8 cellular contexts compared by ENCODE assay signal in genomic region chr6:142902636-142903053, GRCh38. TPM values are rescaled to one million over a fixed set of nuclear protein-coding genes. Genes with fewer than 3 reads are reported as not detected.
A peak's percentile ranks its signal among the peaks of the same experiment; 100 is the strongest.
DNase-seq lines count a peak whose midpoint lies in the region; ATAC-seq and TF ChIP-seq lines count a peak whose summit lies in the region.

No MANE protein-coding gene starts in this region.

- no peaks in the 10 kb centered on the region for H3K27me3 ChIP-seq in neuronal stem cell (ENCODE audit: control insufficient read depth in 3 of 3, insufficient read depth in 3 of 3, low read depth in 1 of 3, low read length in 3 of 3)

- no peak overlapping the region for H2BK15ac ChIP-seq in neuronal stem cell (ENCODE audit: low read length)

- no peak overlapping the region for H3K4me2 ChIP-seq in neuronal stem cell (ENCODE audit: insufficient read depth, low read length, poor library complexity, severe bottlenecking)

- peak; percentile 82 for ATAC-seq in GM18505 (IDR thresholded peaks at IDR 0.05; ENCODE audit: unreplicated experiment)
- ATAC-seq in HG02870 (IDR thresholded peaks at IDR 0.05; ENCODE audit: unreplicated experiment), result peak; percentile 33
- ATAC-seq in sciatic nerve, result peak; percentile 89

- no peak for TF ChIP-seq CTCF in fibroblast of mammary gland (conservative IDR thresholded peaks at IDR 0.05; ENCODE audit: control insufficient read depth, insufficient read depth, low read depth, low read length)

- no peak for TF ChIP-seq POLR2A in GM18505 (IDR thresholded peaks at IDR 0.05; ENCODE audit: borderline replicate concordance, extremely low read depth, insufficient read depth, insufficient read length)

- H3K9me3 ChIP-seq in neuronal stem cell (replicated peaks in 1 of 2; ENCODE audit: control insufficient read depth in 2 of 2, insufficient read depth in 1 of 2, low read depth in 1 of 2, low read length in 2 of 2), result no peaks in the 10 kb centered on the region

- H3K4me1 ChIP-seq in neuronal stem cell (ENCODE audit: control insufficient read depth in 2 of 2, insufficient read depth in 1 of 2, low read depth in 1 of 2, low read length in 2 of 2), result peaks cover 8 to 22% of the 10 kb centered on the region in 2 donors

- no peak overlapping the region for H3K23ac ChIP-seq in neuronal stem cell (ENCODE audit: low read depth, low read length, poor library complexity)

- no CpG with 5 or more reads among the region's 4 CpGs for WGBS in neuronal stem cell (ENCODE audit: extremely low coverage in 2 of 2, insufficient read length in 2 of 2, insufficient replicate concordance in 1 of 2), 2 donors

- no peak overlapping the region for H3K4ac ChIP-seq in neuronal stem cell (ENCODE audit: low read length)

- no peak overlapping the region for H4K91ac ChIP-seq in neuronal stem cell (ENCODE audit: low read depth, low read length, poor library complexity)

- H3K36me3 ChIP-seq in neuronal stem cell (replicated peaks in 1 of 2; ENCODE audit: control insufficient read depth in 2 of 2, insufficient read depth in 2 of 2, low read length in 2 of 2), result no peaks in the 10 kb centered on the region

- H2AK5ac ChIP-seq in neuronal stem cell (ENCODE audit: low read depth, low read length), result no peak overlapping the region

- DNase-seq in NCI-H460 (ENCODE audit: extremely low read depth, low read depth) (peak; percentile 62), activated T-cell treated with anti-CD3 and anti-CD28 coated beads for 1 hour (ENCODE audit: low read depth) (peak; percentile 50), fibroblast of mammary gland (ENCODE audit: low read depth) (peak; percentile 98), sciatic nerve (ENCODE audit: low spot score) (peak; percentile 73), neuronal stem cell (ENCODE audit: low spot score) (no peak), NCI-H146 treated with DMSO at 0.1 percent for 48 hours (lab: John Stamatoyannopoulos, UW; ENCODE audit: unreplicated experiment) (no peak)

- intact Hi-C loops in sciatic nerve (cut with DNase I), result loop anchor here (1.0 kb wide), 1 partner anchor 15 kb away; no protein-coding TSS in a partner anchor

- H2BK120ac ChIP-seq in neuronal stem cell (ENCODE audit: low read depth, low read length), result no peak overlapping the region

- no peak overlapping the region for H3K14ac ChIP-seq in neuronal stem cell (ENCODE audit: low read length)

- H2AFZ ChIP-seq in neuronal stem cell (ENCODE audit: low read length), result no peak overlapping the region

- no peak overlapping the region for H2BK12ac ChIP-seq in neuronal stem cell (ENCODE audit: low read length)

- no peak overlapping the region for H3K18ac ChIP-seq in neuronal stem cell (ENCODE audit: low read length)

- H3K27ac ChIP-seq in neuronal stem cell (replicated peaks; ENCODE audit: low read length), result no peak overlapping the region

- H3K4me3 ChIP-seq in fibroblast of mammary gland (ENCODE audit: control insufficient read depth, low read depth, low read length) (no peak overlapping the region), neuronal stem cell (ENCODE audit: low read length in 2 of 2) (no peak overlapping the region)

- no peak overlapping the region for H2BK5ac ChIP-seq in neuronal stem cell (ENCODE audit: low read length)

- no peak overlapping the region for H3K9ac ChIP-seq in neuronal stem cell (ENCODE audit: low read depth, low read length, poor library complexity)

- no peaks in the 10 kb centered on the region for H3K79me1 ChIP-seq in neuronal stem cell (ENCODE audit: low read depth, low read length)

- no peak overlapping the region for H4K8ac ChIP-seq in neuronal stem cell (ENCODE audit: low read depth, low read length)

RNA-seq across cellular contexts. Expression of gene HIVEP2, which starts 42.3 kb away (rescaled TPM):
- 2.3 and 2.7 TPM in 2 replicates for total RNA-seq in NCI-H460 (2014; rRNA removed; shearing (Covaris generic))
- 0.82 and 2.3 TPM in 2 replicates for polyA plus RNA-seq in NCI-H460 (2014; cell fraction: nucleus; rRNA removed)
- total RNA-seq in sciatic nerve, result 32.0 TPM
- polyA plus RNA-seq in neuronal stem cell (2013, experiment 1 of 2), result 1.1 TPM
- polyA plus RNA-seq in neuronal stem cell (2013, experiment 2 of 2), result 1.1 TPM

Comparison
In these comparisons a context has a peak if more than half of its experiments do, and no peak if none do; other contexts are left out.
1. ATAC-seq: peak in every context shown above with its lines; median percentile 89 in sciatic nerve; 82 in GM18505; 33 in HG02870.
2. DNase-seq: peak in NCI-H460 (single experiment), activated T-cell treated with anti-CD3 and anti-CD28 coated beads for 1 hour (single experiment), fibroblast of mammary gland (single experiment) and sciatic nerve (single experiment); none in neuronal stem cell (single experiment) and NCI-H146 treated with DMSO at 0.1 percent for 48 hours (single experiment).